In the genomic region with DNA sequence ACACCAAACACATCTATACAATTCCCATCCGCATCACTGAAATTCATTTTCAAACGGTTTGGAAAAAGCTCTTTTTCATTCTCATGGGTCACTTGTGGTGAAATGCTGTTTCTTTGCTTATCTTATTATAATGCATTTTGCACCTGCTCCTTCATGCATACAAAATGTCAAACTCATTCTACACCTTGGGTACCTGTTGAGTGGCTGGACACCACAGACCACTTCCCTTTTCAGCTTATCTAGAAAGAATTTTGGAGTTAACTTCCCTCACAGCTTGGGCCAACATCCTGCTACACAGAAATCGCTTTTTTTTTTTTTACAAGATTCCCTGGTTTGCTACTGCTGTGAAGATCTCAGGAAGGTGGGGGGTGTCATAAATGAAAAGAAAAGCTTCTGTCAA, we compare ENCODE assay signal across 1 cellular context.
TF ChIP-seq lines count a peak whose summit lies in the region.

No MANE protein-coding gene starts in this region.

TF ChIP-seq in WTC11, 78 proteins besides CTCF, POLR2A, EP300 and RAD21 (continued from another document):
- TF ChIP-seq, protein P1, sequence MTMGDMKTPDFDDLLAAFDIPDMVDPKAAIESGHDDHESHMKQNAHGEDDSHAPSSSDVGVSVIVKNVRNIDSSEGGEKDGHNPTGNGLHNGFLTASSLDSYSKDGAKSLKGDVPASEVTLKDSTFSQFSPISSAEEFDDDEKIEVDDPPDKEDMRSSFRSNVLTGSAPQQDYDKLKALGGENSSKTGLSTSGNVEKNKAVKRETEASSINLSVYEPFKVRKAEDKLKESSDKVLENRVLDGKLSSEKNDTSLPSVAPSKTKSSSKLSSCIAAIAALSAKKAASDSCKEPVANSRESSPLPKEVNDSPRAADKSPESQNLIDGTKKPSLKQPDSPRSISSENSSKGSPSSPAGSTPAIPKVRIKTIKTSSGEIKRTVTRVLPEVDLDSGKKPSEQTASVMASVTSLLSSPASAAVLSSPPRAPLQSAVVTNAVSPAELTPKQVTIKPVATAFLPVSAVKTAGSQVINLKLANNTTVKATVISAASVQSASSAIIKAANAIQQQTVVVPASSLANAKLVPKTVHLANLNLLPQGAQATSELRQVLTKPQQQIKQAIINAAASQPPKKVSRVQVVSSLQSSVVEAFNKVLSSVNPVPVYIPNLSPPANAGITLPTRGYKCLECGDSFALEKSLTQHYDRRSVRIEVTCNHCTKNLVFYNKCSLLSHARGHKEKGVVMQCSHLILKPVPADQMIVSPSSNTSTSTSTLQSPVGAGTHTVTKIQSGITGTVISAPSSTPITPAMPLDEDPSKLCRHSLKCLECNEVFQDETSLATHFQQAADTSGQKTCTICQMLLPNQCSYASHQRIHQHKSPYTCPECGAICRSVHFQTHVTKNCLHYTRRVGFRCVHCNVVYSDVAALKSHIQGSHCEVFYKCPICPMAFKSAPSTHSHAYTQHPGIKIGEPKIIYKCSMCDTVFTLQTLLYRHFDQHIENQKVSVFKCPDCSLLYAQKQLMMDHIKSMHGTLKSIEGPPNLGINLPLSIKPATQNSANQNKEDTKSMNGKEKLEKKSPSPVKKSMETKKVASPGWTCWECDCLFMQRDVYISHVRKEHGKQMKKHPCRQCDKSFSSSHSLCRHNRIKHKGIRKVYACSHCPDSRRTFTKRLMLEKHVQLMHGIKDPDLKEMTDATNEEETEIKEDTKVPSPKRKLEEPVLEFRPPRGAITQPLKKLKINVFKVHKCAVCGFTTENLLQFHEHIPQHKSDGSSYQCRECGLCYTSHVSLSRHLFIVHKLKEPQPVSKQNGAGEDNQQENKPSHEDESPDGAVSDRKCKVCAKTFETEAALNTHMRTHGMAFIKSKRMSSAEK (CRISPR knock-in tag; IDR thresholded peaks at IDR 0.05; ENCODE audit: borderline replicate concordance) = no peak
- TF ChIP-seq ZNF219 (CRISPR knock-in tag; IDR thresholded peaks at IDR 0.05; ENCODE audit: borderline replicate concordance) = no peak
- TF ChIP-seq GTF2I (CRISPR knock-in tag; conservative IDR thresholded peaks at IDR 0.05) = no peak
- no peak for TF ChIP-seq NR2C2 (CRISPR knock-in tag; IDR thresholded peaks at IDR 0.05)
- TF ChIP-seq, protein P2, sequence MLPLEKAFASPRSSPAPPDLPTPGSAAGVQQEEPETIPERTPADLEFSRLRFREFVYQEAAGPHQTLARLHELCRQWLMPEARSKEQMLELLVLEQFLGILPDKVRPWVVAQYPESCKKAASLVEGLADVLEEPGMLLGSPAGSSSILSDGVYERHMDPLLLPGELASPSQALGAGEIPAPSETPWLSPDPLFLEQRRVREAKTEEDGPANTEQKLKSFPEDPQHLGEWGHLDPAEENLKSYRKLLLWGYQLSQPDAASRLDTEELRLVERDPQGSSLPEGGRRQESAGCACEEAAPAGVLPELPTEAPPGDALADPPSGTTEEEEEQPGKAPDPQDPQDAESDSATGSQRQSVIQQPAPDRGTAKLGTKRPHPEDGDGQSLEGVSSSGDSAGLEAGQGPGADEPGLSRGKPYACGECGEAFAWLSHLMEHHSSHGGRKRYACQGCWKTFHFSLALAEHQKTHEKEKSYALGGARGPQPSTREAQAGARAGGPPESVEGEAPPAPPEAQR (CRISPR knock-in tag; IDR thresholded peaks at IDR 0.05) = no peak
- TF ChIP-seq TCF7 (CRISPR knock-in tag; IDR thresholded peaks at IDR 0.05; ENCODE audit: low read depth) = no peak
- no peak for TF ChIP-seq SMAD3 (CRISPR knock-in tag; IDR thresholded peaks at IDR 0.05; ENCODE audit: borderline replicate concordance)
